9 cellular contexts compared by ENCODE assay signal in genomic region chr12:27521066-27521465, GRCh38. TPM values are rescaled to one million over a fixed set of nuclear protein-coding genes. Genes with fewer than 3 reads are reported as not detected.
DNase-seq lines count a peak whose midpoint lies in the region; ATAC-seq, FAIRE-seq and TF ChIP-seq lines count a peak whose summit lies in the region.
"Had no signal": no experiment of that assay in that cellular context is flagged by ENCODE, and none has a peak within 500 bp of the region (broad histone marks: within the 10 kb centered on the region; RNA-seq: fewer than 3 reads in every experiment).

No MANE protein-coding gene starts in this region.

- DNase-seq in NCI-H510A treated with DMSO at 0.1 percent for 48 hours (lab: John Stamatoyannopoulos, UW) = peak; percentile 26
- no peak for DNase-seq in NCI-H510A (lab: John Stamatoyannopoulos, UW)
- DNase-seq in T-helper 17 cell = no peak
- peak; percentile 45 for DNase-seq in iPS-NIHi11 (ENCODE audit: low spot score)
- no peak for DNase-seq in type B pancreatic cell (ENCODE audit: extremely low spot score, unreplicated experiment)
- DNase-seq in pancreas = no peak
- DNase-seq in stimulated activated naive CD4-positive, alpha-beta T cell (lab: John Stamatoyannopoulos, UW) = no peak
- no peak for DNase-seq in NCI-H82 treated with DMSO at 0.1 percent for 48 hours (lab: John Stamatoyannopoulos, UW; ENCODE audit: unreplicated experiment)

- 73 to 84% methylated on average over 4 of the region's 4 CpGs for WGBS in pancreas, 2 donors

- H3K4me3 Mint-ChIP-seq in T-helper 17 cell (peak overlapping the region; percentile 33), type B pancreatic cell (peak overlapping the region; percentile 37)
- H3K4me3 Mint-ChIP-seq: B cell had no signal

- no peak for TF ChIP-seq CTCF in type B pancreatic cell (conservative IDR thresholded peaks at IDR 0.05)
- no peak for TF ChIP-seq CTCF in pancreas (IDR thresholded peaks at IDR 0.05)

- ATAC-seq in T-helper 17 cell = no peak
- no peak for ATAC-seq in pancreas

- H3K4me3 ChIP-seq in pancreas = no peak overlapping the region

- H3K27ac ChIP-seq in pancreas = no peak overlapping the region

- peaks cover 6% of the 10 kb centered on the region for H3K36me3 Mint-ChIP-seq in T-helper 17 cell (ENCODE audit: low read depth)
- H3K36me3 Mint-ChIP-seq in type B pancreatic cell = peaks cover 5% of the 10 kb centered on the region

- peaks cover 6 to 9% (median 8%) of the 10 kb centered on the region in 3 donors for H3K4me1 ChIP-seq in pancreas

- H3K27ac Mint-ChIP-seq in T-helper 17 cell (no peak overlapping the region), type B pancreatic cell (peak overlapping the region; percentile 55)
- H3K27ac Mint-ChIP-seq: B cell had no signal

- FAIRE-seq in pancreas (lab: Jason Lieb, UNC) = no peak

- peaks cover 12% of the 10 kb centered on the region for H3K4me1 Mint-ChIP-seq in T-helper 17 cell
- peaks cover 14% of the 10 kb centered on the region for H3K4me1 Mint-ChIP-seq in type B pancreatic cell (ENCODE audit: unreplicated experiment)

- H3K9me3 Mint-ChIP-seq in type B pancreatic cell = no peaks in the 10 kb centered on the region

- no peaks in the 10 kb centered on the region for H3K36me3 ChIP-seq in pancreas

- no peaks in the 10 kb centered on the region for H3K27me3 ChIP-seq in pancreas

- H3K9me3 ChIP-seq in T-helper 17 cell (ENCODE audit: control insufficient read depth, low read length, poor library complexity, severe bottlenecking) = no peaks in the 10 kb centered on the region
- H3K9me3 ChIP-seq in pancreas = no peaks in the 10 kb centered on the region

- intact Hi-C loops in pancreas (cut with DNase I) = loop anchor here in 1 of 3 donors (10.0 kb wide), 1 partner anchor 86 kb away; no protein-coding TSS in a partner anchor

- H3K27me3 Mint-ChIP-seq in T-helper 17 cell (peaks cover 52% of the 10 kb centered on the region), type B pancreatic cell (peaks cover 20% of the 10 kb centered on the region)

RNA-seq across cellular contexts. Expression of gene PPFIBP1, which starts 2.9 kb away (rescaled TPM):
- total RNA-seq in T-helper 17 cell = 1 to 10 TPM; 2.1 to 4.1 TPM
- total RNA-seq in type B pancreatic cell (ENCODE audit: low replicate concordance) = 68.3 and 118 TPM in 2 replicates
- 10 to 100 TPM; 29.8 to 50.3 (median 34.7) TPM for total RNA-seq in pancreas
- polyA plus RNA-seq in pancreas = 10 to 100 TPM; 12.1 to 12.5 TPM

Comparison
In these comparisons a context has a peak if more than half of its experiments do, and no peak if none do; other contexts are left out.
1. DNase-seq: peak in NCI-H510A treated with DMSO at 0.1 percent for 48 hours (single experiment) and iPS-NIHi11 (single experiment); none in NCI-H510A (single experiment), T-helper 17 cell (0 of 3), type B pancreatic cell (single experiment), pancreas (0 of 6), stimulated activated naive CD4-positive, alpha-beta T cell (0 of 6) and NCI-H82 treated with DMSO at 0.1 percent for 48 hours (single experiment).
2. RNA of gene PPFIBP1, which starts 2.9 kb away (total RNA-seq): 68.3 to 118 TPM in type B pancreatic cell and 29.8 to 50.3 TPM in pancreas; 2.1 to 4.1 TPM in T-helper 17 cell; every median in the first group is over 4 times any median in the second.